In the genomic region with DNA sequence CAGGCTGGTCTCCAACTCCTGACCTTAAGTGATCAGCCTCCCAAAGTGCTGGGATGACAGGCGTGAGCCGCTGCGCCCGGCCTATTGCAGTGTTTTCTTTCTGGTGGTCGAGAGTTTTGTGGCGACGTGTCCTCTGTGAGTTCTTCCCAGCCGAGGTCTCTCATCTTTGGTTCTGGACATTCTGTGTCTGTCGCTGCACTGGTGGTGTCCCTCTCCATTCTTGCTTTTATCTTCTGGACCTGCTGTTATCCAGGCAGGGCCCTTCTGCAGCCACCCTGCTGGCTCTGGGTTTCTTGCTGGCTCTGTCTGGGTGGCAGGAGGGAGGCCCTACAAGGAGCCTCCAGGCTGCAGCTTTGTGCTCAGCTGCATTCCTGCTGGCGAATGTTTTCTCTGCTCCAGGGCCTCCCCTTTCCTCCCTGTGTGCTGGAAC, we compare ENCODE assay signal across 11 cellular contexts. TPM values are rescaled to one million over a fixed set of nuclear protein-coding genes. Genes with fewer than 3 reads are reported as not detected.
DNase-seq lines count a peak whose midpoint lies in the region; ATAC-seq and TF ChIP-seq lines count a peak whose summit lies in the region.
"Had no signal": no experiment of that assay in that cellular context is flagged by ENCODE, and none has a peak within 500 bp of the region (broad histone marks: within the 10 kb centered on the region; RNA-seq: fewer than 3 reads in every experiment).

No MANE protein-coding gene starts in this region.

- in situ Hi-C loops in GM23248 (cut with MboI) = no loop called here

- 83 to 85% methylated on average over 10 of the region's 10 CpGs for WGBS in GM23248 (ENCODE audit: low coverage in 1 of 2, low lambda C conversion rate in 2 of 2, missing lambda C conversion rate in 2 of 2), 2 experiments

- H3K9ac ChIP-seq in BLaER1 (peak overlapping the region; percentile 74), GM23248 (peak overlapping the region; percentile 81)

- H2AFZ ChIP-seq in GM23248 = no peak overlapping the region

- H4K20me1 ChIP-seq in BLaER1 (no peaks in the 10 kb centered on the region), GM23248 (ENCODE audit: insufficient read depth) (no peaks in the 10 kb centered on the region)

- no peak for TF ChIP-seq CTCF in mesothelial cell of epicardium (IDR thresholded peaks at IDR 0.05; ENCODE audit: unreplicated experiment)

- H3K4me3 ChIP-seq in BLaER1 = no peak overlapping the region
- H3K4me3 ChIP-seq in GM23248 = no peak overlapping the region
- H3K4me3 ChIP-seq: gastrocnemius medialis had no signal

- peak overlapping the region; percentile 44 for H3K4me3 Mint-ChIP-seq in activated naive CD8-positive, alpha-beta T cell
- H3K4me3 Mint-ChIP-seq in mesothelial cell of epicardium = no peak overlapping the region
- H3K4me3 Mint-ChIP-seq: activated B cell treated with CpG ODN at 0.5 μM for 24 hours had no signal

- H3K4me2 ChIP-seq in BLaER1 (peak overlapping the region; percentile 87), GM23248 (ENCODE audit: unreplicated experiment) (peak overlapping the region; percentile 35)

- peak overlapping the region; percentile 82; the same call in 1 of the 2 replicates for H3K27ac ChIP-seq in BLaER1
- H3K27ac ChIP-seq in GM23248 = peak overlapping the region; percentile 91
- H3K27ac ChIP-seq: brain microvascular endothelial cell, gastrocnemius medialis had no signal

- ATAC-seq in HG02610 (IDR thresholded peaks at IDR 0.05; ENCODE audit: unreplicated experiment) (no peak), GM18505 (IDR thresholded peaks at IDR 0.05; ENCODE audit: unreplicated experiment) (no peak)
- ATAC-seq: gastrocnemius medialis had no signal

- TF ChIP-seq POLR2A in GM18505 (IDR thresholded peaks at IDR 0.05; ENCODE audit: borderline replicate concordance, extremely low read depth, insufficient read depth, insufficient read length) = no peak

- no peaks in the 10 kb centered on the region for H3K27me3 Mint-ChIP-seq in activated naive CD8-positive, alpha-beta T cell
- no peaks in the 10 kb centered on the region for H3K27me3 Mint-ChIP-seq in mesothelial cell of epicardium (ENCODE audit: low read depth)
- H3K27me3 Mint-ChIP-seq: activated B cell treated with CpG ODN at 0.5 μM for 24 hours had no signal

- H3F3A ChIP-seq in GM23248 (ENCODE audit: insufficient read depth) = peaks cover 14% of the 10 kb centered on the region

- H3K27me3 ChIP-seq in BLaER1 = no peaks in the 10 kb centered on the region
- H3K27me3 ChIP-seq in GM23248 (replicated peaks; ENCODE audit: insufficient read depth) = no peaks in the 10 kb centered on the region
- H3K27me3 ChIP-seq: brain microvascular endothelial cell had no signal

- peak overlapping the region; percentile 99 for H3K27ac Mint-ChIP-seq in activated naive CD8-positive, alpha-beta T cell
- peak overlapping the region; percentile 88 for H3K27ac Mint-ChIP-seq in mesothelial cell of epicardium
- H3K27ac Mint-ChIP-seq: activated B cell treated with CpG ODN at 0.5 μM for 24 hours had no signal

- H3K36me3 ChIP-seq in BLaER1 (no peaks in the 10 kb centered on the region), GM23248 (ENCODE audit: low read depth) (peaks cover 5% of the 10 kb centered on the region; the same call in 1 of the 2 replicates)
- H3K36me3 ChIP-seq: brain microvascular endothelial cell, gastrocnemius medialis had no signal

- H3K4me1 Mint-ChIP-seq in activated naive CD8-positive, alpha-beta T cell (ENCODE audit: low read depth) = peaks cover 30% of the 10 kb centered on the region
- H3K4me1 Mint-ChIP-seq in mesothelial cell of epicardium = peaks cover 36% of the 10 kb centered on the region

- H3K9me3 ChIP-seq in BLaER1 (no peaks in the 10 kb centered on the region), GM23248 (ENCODE audit: low read depth) (no peaks in the 10 kb centered on the region)
- H3K9me3 ChIP-seq: gastrocnemius medialis had no signal

- H3K36me3 Mint-ChIP-seq in activated naive CD8-positive, alpha-beta T cell = no peaks in the 10 kb centered on the region
- no peaks in the 10 kb centered on the region for H3K36me3 Mint-ChIP-seq in mesothelial cell of epicardium

- DNase-seq in GM23248 (peak; percentile 64), mesothelial cell of epicardium (ENCODE audit: low spot score in 2 of 2, unreplicated experiment in 2 of 2) (peak in 1 of 2 experiments; percentile 36), nucleus accumbens (lab: John Stamatoyannopoulos, UW) (no peak)
- DNase-seq: activated B cell treated with CpG ODN at 0.5 μM for 24 hours, brain microvascular endothelial cell, DMS153, gastrocnemius medialis had no signal

- H3K4me1 ChIP-seq in BLaER1 (peaks cover 89% of the 10 kb centered on the region), GM23248 (ENCODE audit: insufficient read depth) (peaks cover 31% of the 10 kb centered on the region)
- H3K4me1 ChIP-seq: gastrocnemius medialis had no signal

- H3K79me2 ChIP-seq in GM23248 (ENCODE audit: insufficient read depth) = peaks cover 9% of the 10 kb centered on the region

- no peaks in the 10 kb centered on the region for H3K9me2 ChIP-seq in GM23248 (ENCODE audit: insufficient read depth)

- no peaks in the 10 kb centered on the region for H3K9me3 Mint-ChIP-seq in activated naive CD8-positive, alpha-beta T cell (ENCODE audit: low read depth)
- no peaks in the 10 kb centered on the region for H3K9me3 Mint-ChIP-seq in mesothelial cell of epicardium
- H3K9me3 Mint-ChIP-seq: activated B cell treated with CpG ODN at 0.5 μM for 24 hours had no signal

RNA-seq across cellular contexts. Expression of a gene that starts 49.1 kb away (rescaled TPM):
- total RNA-seq in GM23248 (2014; rRNA removed; shearing (Covaris generic)) = 32.4 and 39.9 TPM in 2 replicates
- 40.9 and 43.0 TPM in 2 replicates for polyA plus RNA-seq in GM23248 (2016; fragmentation: Nextera tagmentation; extraction: Ambion mirVana)
- 70.4 to 73.5 TPM (median 71.2 TPM) in 3 replicates for total RNA-seq in mesothelial cell of epicardium
